Comparison of ENCODE assay signal across 8 cellular contexts in the genomic region with DNA sequence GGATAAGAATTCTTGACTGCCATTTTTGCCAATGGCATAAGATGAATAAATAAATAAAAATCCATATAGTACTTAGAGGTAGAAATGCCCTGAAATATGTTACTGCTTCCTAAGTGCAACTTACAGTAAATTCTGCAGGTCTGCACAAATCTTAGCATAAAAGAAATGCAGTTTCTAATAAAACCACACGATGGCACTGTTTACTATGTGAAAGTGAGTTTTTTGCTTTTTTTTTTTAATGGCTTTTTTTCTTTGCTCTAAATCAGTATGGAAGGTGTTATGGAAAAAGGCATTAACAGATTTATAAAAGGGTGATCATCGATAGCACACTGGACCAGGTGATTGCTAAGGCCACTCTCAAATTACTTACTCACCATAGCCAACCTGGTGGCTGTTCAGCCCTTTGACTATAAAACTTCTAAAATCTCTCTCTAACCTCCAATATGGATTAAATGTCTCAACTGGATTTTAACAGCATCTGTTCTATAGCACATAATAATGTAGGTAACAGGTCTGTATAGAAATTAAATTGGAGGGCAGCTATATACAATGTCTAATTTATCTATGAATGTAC. TPM values are rescaled to one million over a fixed set of nuclear protein-coding genes. Genes with fewer than 3 reads are reported as not detected.
DNase-seq lines count a peak whose midpoint lies in the region; TF ChIP-seq lines count a peak whose summit lies in the region.

No MANE protein-coding gene starts in this region.

- H3K27me3 Mint-ChIP-seq in nephron (ENCODE audit: low read depth): no peaks in the 10 kb centered on the region

- H3K27ac Mint-ChIP-seq in nephron: no peak overlapping the region

- in situ Hi-C loops in GM23248 (cut with MboI): loop anchor here (10.0 kb wide), 1 partner anchor 773 kb away; no protein-coding TSS in a partner anchor

- H3K27ac ChIP-seq in GM23248: no peak overlapping the region

- H3K27me3 ChIP-seq in GM23248 (replicated peaks; ENCODE audit: insufficient read depth) (no peaks in the 10 kb centered on the region), NT2/D1 (ENCODE audit: insufficient read depth, insufficient read length) (no peaks in the 10 kb centered on the region)

- WGBS in GM23248 (ENCODE audit: low coverage in 1 of 2, low lambda C conversion rate in 2 of 2, missing lambda C conversion rate in 2 of 2), 2 experiments: 0% methylated on average over 2 of the region's 2 CpGs

- H3K4me1 ChIP-seq in GM23248 (ENCODE audit: insufficient read depth) (no peaks in the 10 kb centered on the region), NT2/D1 (ENCODE audit: insufficient read depth, insufficient read length) (no peaks in the 10 kb centered on the region)

- H3K36me3 ChIP-seq in GM23248 (ENCODE audit: low read depth): peaks cover 18% of the 10 kb centered on the region
- peaks cover 16% of the 10 kb centered on the region for H3K36me3 ChIP-seq in NT2/D1 (ENCODE audit: insufficient read depth, insufficient read length, low read length)

- DNase-seq in AG09319 (ENCODE audit: extremely low read depth, low read depth) (no peak), GM23248 (peak; percentile 56), NT2/D1 (ENCODE audit: low read depth, low spot score) (peak; percentile 2), dedifferentiated amniotic fluid mesenchymal stem cell (ENCODE audit: extremely low spot score) (peak; percentile 51), COR-L47 (lab: John Stamatoyannopoulos, UW) (no peak)
- DNase-seq in stimulated activated naive CD4-positive, alpha-beta T cell treated with Interleukin-2 at 50 U/mL for 16 hours (lab: John Stamatoyannopoulos, UW): no peak
- DNase-seq in stimulated activated CD4-positive, alpha-beta T cell treated with anti-CD3 and anti-CD28 coated beads, Interleukin-1b, Interleukin-23, amount 100 ng/mL, for 48 hours: no peak

- TF ChIP-seq CTCF in AG09319 (IDR thresholded peaks at IDR 0.05; ENCODE audit: low read depth, low read length) (peak; percentile 57), nephron (IDR thresholded peaks at IDR 0.05; ENCODE audit: unreplicated experiment in 3 of 3) (peak; percentile 66 to 78 (median 75))

- no peaks in the 10 kb centered on the region for H3K36me3 Mint-ChIP-seq in nephron (ENCODE audit: low read depth)

- no peaks in the 10 kb centered on the region for H3K79me2 ChIP-seq in GM23248 (ENCODE audit: insufficient read depth)

- H3K4me3 ChIP-seq in GM23248: no peak overlapping the region
- no peak overlapping the region for H3K4me3 ChIP-seq in NT2/D1 (ENCODE audit: insufficient read length, low read depth)

- no peak overlapping the region for H3K4me2 ChIP-seq in GM23248 (ENCODE audit: unreplicated experiment)

- no peak overlapping the region for H3K4me3 Mint-ChIP-seq in nephron

- H3K9me2 ChIP-seq in GM23248 (ENCODE audit: insufficient read depth): no peaks in the 10 kb centered on the region

- H3K4me1 Mint-ChIP-seq in nephron: peaks cover 11% of the 10 kb centered on the region

- 0 out of 2 replicates have a peak, but pooled peaks cover 4% of the 10 kb centered on the region for H3F3A ChIP-seq in GM23248 (ENCODE audit: insufficient read depth)

- H4K20me1 ChIP-seq in GM23248 (ENCODE audit: insufficient read depth): no peaks in the 10 kb centered on the region

- H3K9me3 ChIP-seq in GM23248 (ENCODE audit: low read depth) (no peaks in the 10 kb centered on the region), NT2/D1 (ENCODE audit: insufficient read depth, low read length) (no peaks in the 10 kb centered on the region)

- no peaks in the 10 kb centered on the region for H3K9me3 Mint-ChIP-seq in nephron

- H3K9ac ChIP-seq in GM23248: no peak overlapping the region
- no peak overlapping the region for H3K9ac ChIP-seq in NT2/D1 (ENCODE audit: insufficient read length, low read depth)

- no peak overlapping the region for H2AFZ ChIP-seq in GM23248

RNA-seq across cellular contexts. Expression of a gene that starts 45.8 kb away (rescaled TPM):
- total RNA-seq in GM23248 (2014; rRNA removed; shearing (Covaris generic)): 11.1 and 19.9 TPM in 2 replicates
- polyA plus RNA-seq in GM23248 (2016; fragmentation: Nextera tagmentation; extraction: Ambion mirVana): 19.5 and 25.9 TPM in 2 replicates

Comparison
In these comparisons a context has a peak if more than half of its experiments do, and no peak if none do; other contexts are left out.
1. DNase-seq: peak in GM23248 (single experiment), NT2/D1 (single experiment) and dedifferentiated amniotic fluid mesenchymal stem cell (single experiment); none in AG09319 (single experiment), COR-L47 (single experiment), stimulated activated naive CD4-positive, alpha-beta T cell treated with Interleukin-2 at 50 U/mL for 16 hours (single experiment) and stimulated activated CD4-positive, alpha-beta T cell treated with anti-CD3 and anti-CD28 coated beads, Interleukin-1b, Interleukin-23, amount 100 ng/mL, for 48 hours (single experiment).